Comparison of ENCODE assay signal across 8 cellular contexts in the genomic region with DNA sequence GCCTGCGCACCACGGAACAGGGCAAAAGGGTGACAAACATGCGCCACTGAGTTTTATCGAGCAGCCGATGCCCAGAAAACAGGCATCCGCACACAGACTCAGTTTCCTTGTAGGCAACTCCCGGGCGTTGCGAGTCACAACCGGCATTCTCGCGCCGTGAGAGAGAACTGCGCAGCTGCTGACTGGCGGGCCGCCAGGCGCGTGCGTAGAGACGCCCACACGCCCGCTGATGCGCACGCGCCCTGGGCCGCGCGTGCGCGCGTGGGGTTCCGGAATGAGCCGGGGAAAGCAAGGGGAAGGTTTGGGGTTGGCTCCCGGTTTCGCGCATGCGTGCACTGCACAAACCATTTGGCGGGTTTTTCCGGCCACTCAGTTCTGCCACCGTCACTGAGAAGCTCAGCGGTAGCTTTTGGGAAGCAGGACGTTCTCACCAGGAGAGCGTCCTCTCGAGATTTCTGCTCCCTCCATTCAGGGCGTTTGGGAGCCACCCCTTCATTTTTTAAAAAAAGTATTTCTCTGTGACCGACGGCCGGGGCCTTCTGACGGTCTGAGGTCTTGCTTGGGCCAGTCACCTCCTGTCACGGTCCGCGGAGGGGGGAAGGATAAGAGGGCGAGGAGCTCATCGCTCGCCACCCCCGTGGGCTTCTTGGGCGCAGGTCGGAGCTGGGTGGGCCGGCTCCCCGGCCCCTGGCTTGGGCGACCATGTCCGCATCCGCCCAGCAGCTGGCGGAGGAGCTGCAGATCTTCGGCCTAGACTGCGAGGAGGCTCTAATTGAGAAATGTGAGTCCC. TPM values are rescaled to one million over a fixed set of nuclear protein-coding genes. Genes with fewer than 3 reads are reported as not detected.
DNase-seq lines count a peak whose midpoint lies in the region; ATAC-seq, FAIRE-seq and TF ChIP-seq lines count a peak whose summit lies in the region.

A gene with protein sequence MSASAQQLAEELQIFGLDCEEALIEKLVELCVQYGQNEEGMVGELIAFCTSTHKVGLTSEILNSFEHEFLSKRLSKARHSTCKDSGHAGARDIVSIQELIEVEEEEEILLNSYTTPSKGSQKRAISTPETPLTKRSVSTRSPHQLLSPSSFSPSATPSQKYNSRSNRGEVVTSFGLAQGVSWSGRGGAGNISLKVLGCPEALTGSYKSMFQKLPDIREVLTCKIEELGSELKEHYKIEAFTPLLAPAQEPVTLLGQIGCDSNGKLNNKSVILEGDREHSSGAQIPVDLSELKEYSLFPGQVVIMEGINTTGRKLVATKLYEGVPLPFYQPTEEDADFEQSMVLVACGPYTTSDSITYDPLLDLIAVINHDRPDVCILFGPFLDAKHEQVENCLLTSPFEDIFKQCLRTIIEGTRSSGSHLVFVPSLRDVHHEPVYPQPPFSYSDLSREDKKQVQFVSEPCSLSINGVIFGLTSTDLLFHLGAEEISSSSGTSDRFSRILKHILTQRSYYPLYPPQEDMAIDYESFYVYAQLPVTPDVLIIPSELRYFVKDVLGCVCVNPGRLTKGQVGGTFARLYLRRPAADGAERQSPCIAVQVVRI (plus strand): TSS at position 372 of the 790 bp plus-strand sequence. CDS start 331 bp downstream, at position 703.

- CTCF ChIA-PET in endothelial cell of umbilical vein (lab: Charles Lee) = interaction anchor here (0.7 to 2.6 kb wide), 9 partner anchors 11 to 80 kb away, joined by 3 to 27 read pairs (median 7); a partner anchor contains a TSS

- H3K9me1 ChIP-seq in endothelial cell of umbilical vein (replicated peaks; ENCODE audit: control insufficient read depth, extremely low read depth, insufficient read depth, low read length) = no peaks in the 10 kb centered on the region

- H3K27ac ChIP-seq in OCI-LY3 (ENCODE audit: low read length) = peak within 1 kb of the TSS; percentile 88
- peak within 1 kb of the TSS; percentile 79 for H3K27ac ChIP-seq in endothelial cell of umbilical vein (ENCODE audit: insufficient read depth, low read depth, low read length)

- peak; percentile 67 for ATAC-seq in GM21526 (IDR thresholded peaks at IDR 0.05; ENCODE audit: low FRiP score, unreplicated experiment)

- peaks cover 55% of the 10 kb centered on the region for H3K79me2 ChIP-seq in OCI-LY3 (ENCODE audit: low read length)
- peaks cover 25% of the 10 kb centered on the region for H3K79me2 ChIP-seq in endothelial cell of umbilical vein (ENCODE audit: control insufficient read depth, insufficient read depth, low read length)

- TF ChIP-seq POLR2A in endothelial cell of umbilical vein (IDR thresholded peaks at IDR 0.05; ENCODE audit: low read depth, low read length) = peak; percentile 98

- H3K4me3 ChIP-seq in OCI-LY3 (ENCODE audit: low read length) (peak within 1 kb of the TSS; percentile 87), endothelial cell of umbilical vein (replicated peaks in 1 of 3; ENCODE audit: insufficient read depth in 1 of 3, low read depth in 1 of 3, low read length in 3 of 3) (peak within 1 kb of the TSS; percentile 65 to 83 (median 82))

- peak within 1 kb of the TSS; percentile 99 for H3K4me2 ChIP-seq in OCI-LY3 (ENCODE audit: low read length)
- peak within 1 kb of the TSS; percentile 91 for H3K4me2 ChIP-seq in endothelial cell of umbilical vein (ENCODE audit: insufficient read depth, low read length)

- H3K27me3 ChIP-seq in OCI-LY3 (ENCODE audit: low read depth, low read length) (no peaks in the 10 kb centered on the region), endothelial cell of umbilical vein (ENCODE audit: control insufficient read depth in 2 of 2, insufficient read depth in 2 of 2, low read length in 2 of 2) (no peaks in the 10 kb centered on the region)

- no peak for FAIRE-seq in D721Med (lab: Jason Lieb, UNC)
- peak; percentile 96 for FAIRE-seq in endothelial cell of umbilical vein (lab: Jason Lieb, UNC)

- no peak for TF ChIP-seq CTCF in D721Med (IDR thresholded peaks at IDR 0.05; ENCODE audit: insufficient read depth, missing control alignments)
- no peak for TF ChIP-seq CTCF in OCI-LY3 (IDR thresholded peaks at IDR 0.05; ENCODE audit: low read depth, low read length)
- no peak for TF ChIP-seq CTCF in endothelial cell of umbilical vein (IDR thresholded peaks at IDR 0.05; ENCODE audit: extremely low read depth in 1 of 2, insufficient read depth in 1 of 2, low read depth in 1 of 2, low read length in 2 of 2)

- dilution Hi-C loops in endothelial cell of umbilical vein (cut with MboI; ENCODE audit: extremely low pct_ligation_motif_present, low sequenced_read_pairs) = no loop called here

- H4K20me1 ChIP-seq in OCI-LY3 (ENCODE audit: insufficient read depth, low read length) (peaks cover 13% of the 10 kb centered on the region), endothelial cell of umbilical vein (replicated peaks; ENCODE audit: control insufficient read depth, extremely low read depth, insufficient read depth, low read length) (no peaks in the 10 kb centered on the region)

- POLR2A ChIA-PET in endothelial cell of umbilical vein (lab: Charles Lee) = interaction anchor here (0.6 to 1.3 kb wide), 6 partner anchors 9 to 232 kb away, joined by 3 to 6 read pairs (median 3); a partner anchor contains a TSS

- TSS peak; percentile 69 for BruUV-seq in endothelial cell of umbilical vein (replicated peaks; lab: Mats Ljungman, UMichigan)

- H3K9me3 ChIP-seq in OCI-LY3 (ENCODE audit: insufficient read depth, low read length) = no peaks in the 10 kb centered on the region
- no peaks in the 10 kb centered on the region for H3K9me3 ChIP-seq in endothelial cell of umbilical vein (replicated peaks; ENCODE audit: control insufficient read depth, insufficient read depth, low read length)

- H2AFZ ChIP-seq in OCI-LY3 (ENCODE audit: low read depth, low read length) (peak within 1 kb of the TSS; percentile 82), endothelial cell of umbilical vein (ENCODE audit: low read depth, low read length) (peak within 1 kb of the TSS; percentile 92)

- peak; percentile 88 for DNase-seq in D721Med (ENCODE audit: insufficient read length, low spot score)
- DNase-seq in HuH-7.5 (ENCODE audit: low spot score) = peak; percentile 93
- peak; percentile 99 for DNase-seq in activated CD8-positive, alpha-beta memory T cell treated with anti-CD3 and anti-CD28 coated beads, Interleukin-2, amount 50 U/mL, for 48 hours
- DNase-seq in endothelial cell of umbilical vein (ENCODE audit: low read depth, low spot score) = peak; percentile 97
- peak; percentile 92 for DNase-seq in middle frontal gyrus (ENCODE audit: extremely low spot score, low spot score)
- peak; percentile 93 for DNase-seq in stimulated activated CD8-positive, alpha-beta memory T cell treated with anti-CD3 and anti-CD28 coated beads, Interleukin-2, amount 100 ng/mL, for 1 hour (ENCODE audit: low read depth in 2 of 2)

- peaks cover 16% of the 10 kb centered on the region for H3K4me1 ChIP-seq in OCI-LY3 (ENCODE audit: low read length)
- peaks cover 11% of the 10 kb centered on the region for H3K4me1 ChIP-seq in endothelial cell of umbilical vein (ENCODE audit: control insufficient read depth, extremely low read depth, insufficient read depth, low read length)

- intact Hi-C loops in endothelial cell of umbilical vein (cut with micrococcal nuclease) = no loop called here

- peak within 1 kb of the TSS; percentile 97 for H3K9ac ChIP-seq in OCI-LY3 (ENCODE audit: low read length)
- peak within 1 kb of the TSS; percentile 88 for H3K9ac ChIP-seq in endothelial cell of umbilical vein (replicated peaks; ENCODE audit: extremely low read depth, insufficient read depth, low read length)

- H3K36me3 ChIP-seq in OCI-LY3 (replicated peaks; ENCODE audit: low read depth, low read length) (peaks cover 27% of the 10 kb centered on the region), endothelial cell of umbilical vein (ENCODE audit: control insufficient read depth in 2 of 2, extremely low read depth in 1 of 2, insufficient read depth in 2 of 2, low read length in 2 of 2) (no peaks in the 10 kb centered on the region)

TF ChIP-seq in endothelial cell of umbilical vein, 7 proteins besides CTCF, POLR2A, EP300 and RAD21:
- TF ChIP-seq JUN (IDR thresholded peaks at IDR 0.05; ENCODE audit: borderline replicate concordance, insufficient read depth, insufficient read length, low read depth) = no peak
- TF ChIP-seq GATA2 (IDR thresholded peaks at IDR 0.05; ENCODE audit: insufficient read depth, insufficient read length, low read depth, low read length) = no peak
- TF ChIP-seq EZH2 (IDR thresholded peaks at IDR 0.05; ENCODE audit: borderline replicate concordance, low read depth, low read length, severe bottlenecking) = no peak
- TF ChIP-seq FOS (IDR thresholded peaks at IDR 0.05; ENCODE audit: borderline replicate concordance, insufficient read depth, low read length) = no peak
- peak; percentile 99 for TF ChIP-seq POLR2AphosphoS5 (IDR thresholded peaks at IDR 0.05; ENCODE audit: insufficient read depth, low read depth, low read length)
- TF ChIP-seq, protein P1, sequence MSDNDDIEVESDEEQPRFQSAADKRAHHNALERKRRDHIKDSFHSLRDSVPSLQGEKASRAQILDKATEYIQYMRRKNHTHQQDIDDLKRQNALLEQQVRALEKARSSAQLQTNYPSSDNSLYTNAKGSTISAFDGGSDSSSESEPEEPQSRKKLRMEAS (IDR thresholded peaks at IDR 0.05; ENCODE audit: insufficient read depth, insufficient read length) = peak; percentile 48
- TF ChIP-seq MYC (IDR thresholded peaks at IDR 0.05; ENCODE audit: low read depth, low read length) = no peak

RNA-seq across cellular contexts. Expression of the gene that starts here (rescaled TPM):
- total RNA-seq in endothelial cell of umbilical vein = 24.0 and 25.4 TPM in 2 replicates
- polyA plus RNA-seq in endothelial cell of umbilical vein = 30.0 and 36.2 TPM in 2 replicates
- 25.5 and 28.6 TPM in 2 replicates for polyA plus RNA-seq in endothelial cell of umbilical vein (2011; cell fraction: cytosol; rRNA removed)
- polyA plus RNA-seq in endothelial cell of umbilical vein (2011; cell fraction: nucleus; rRNA removed) = 40.1 and 48.1 TPM in 2 replicates
- polyA plus RNA-seq in endothelial cell of umbilical vein (2012) = 13.7 and 21.1 TPM in 2 replicates
- 31.0 and 41.0 TPM in 2 replicates for polyA minus RNA-seq in endothelial cell of umbilical vein
- 51.4 TPM for polyA minus RNA-seq in endothelial cell of umbilical vein (2011; cell fraction: cytosol; rRNA and poly(A)+ RNA removed)
- polyA minus RNA-seq in endothelial cell of umbilical vein (2011; cell fraction: nucleus; rRNA and poly(A)+ RNA removed) = 19.8 and 37.0 TPM in 2 replicates

Comparison
In these comparisons a context has a peak if more than half of its experiments do, and no peak if none do; other contexts are left out.
1. Peak in every context shown above with its lines: DNase-seq, ATAC-seq, H3K4me3 ChIP-seq and H3K27ac ChIP-seq.